In the genomic region with DNA sequence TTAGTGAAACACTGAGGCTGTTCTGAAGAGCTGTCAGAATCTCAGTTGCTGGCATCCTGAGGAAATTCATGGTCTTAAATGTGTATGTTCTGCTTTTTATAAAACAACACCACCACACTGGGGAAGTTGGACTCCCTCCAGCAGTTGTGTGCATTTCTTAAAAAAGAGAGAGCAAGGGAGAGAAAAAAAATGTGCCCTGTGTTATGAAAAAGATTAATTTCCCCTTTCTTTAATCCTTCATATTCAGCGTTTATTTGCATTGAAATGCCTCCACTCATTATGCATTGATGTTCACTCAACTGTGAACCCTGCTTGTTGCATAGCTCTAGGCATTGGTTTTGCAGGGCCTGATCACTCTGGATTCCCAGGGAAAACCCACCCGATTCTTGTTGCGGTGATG, we compare ENCODE assay signal across 11 cellular contexts. TPM values are rescaled to one million over a fixed set of nuclear protein-coding genes. Genes with fewer than 3 reads are reported as not detected.
A peak's percentile ranks its signal among the peaks of the same experiment; 100 is the strongest.
DNase-seq lines count a peak whose midpoint lies in the region; ATAC-seq, FAIRE-seq and TF ChIP-seq lines count a peak whose summit lies in the region.
"Had no signal": no experiment of that assay in that cellular context is flagged by ENCODE, and none has a peak within 500 bp of the region (broad histone marks: within the 10 kb centered on the region; RNA-seq: fewer than 3 reads in every experiment).

No MANE protein-coding gene starts in this region.

- H3K27me3 ChIP-seq in liver (ENCODE audit: control insufficient read depth in 4 of 4, insufficient read depth in 4 of 4, low read length in 3 of 4), result no peaks in the 10 kb centered on the region
- H3K27me3 ChIP-seq in HepG2 (ENCODE audit: control insufficient read depth in 1 of 2, insufficient read depth in 2 of 2, low read length in 2 of 2), result no peaks in the 10 kb centered on the region
- no peaks in the 10 kb centered on the region for H3K27me3 ChIP-seq in lung (ENCODE audit: control insufficient read depth, insufficient read depth)
- H3K27me3 ChIP-seq in uterus, result no peaks in the 10 kb centered on the region

- CTCF ChIA-PET in HepG2 (lab: Yijun Ruan, JAX; ENCODE audit: low intra/inter-chr PET ratio, low total read pairs), result no interaction called here

- no peak for TF ChIP-seq EP300 in HepG2 (IDR thresholded peaks at IDR 0.05; ENCODE audit: low read depth in 2 of 2, low read length in 2 of 2)
- no peak for TF ChIP-seq EP300 in HepG2 (CRISPR knock-in tag; IDR thresholded peaks at IDR 0.05; ENCODE audit: borderline replicate concordance)

- no peak for FAIRE-seq in HepG2 (lab: Jason Lieb, UNC)
- FAIRE-seq: H54 had no signal

- H3K27ac ChIP-seq in liver (ENCODE audit: low read depth in 1 of 2, low read length in 2 of 2) (peak overlapping the region; percentile 36 to 57), HepG2 (ENCODE audit: extremely low read length, insufficient read depth, low read length) (no peak overlapping the region), lung (ENCODE audit: low read depth in 1 of 2, low read length in 1 of 2) (no peak overlapping the region), uterus (peak overlapping the region; percentile 37 to 57)

- H3K9me3 ChIP-seq in liver (ENCODE audit: control insufficient read depth in 4 of 4, low read length in 3 of 4), result no peaks in the 10 kb centered on the region
- no peaks in the 10 kb centered on the region for H3K9me3 ChIP-seq in HepG2 (ENCODE audit: low read length)
- H3K9me3 ChIP-seq in lung (ENCODE audit: control insufficient read depth in 2 of 2, insufficient read depth in 1 of 2, low read length in 1 of 2), result no peaks in the 10 kb centered on the region
- H3K9me3 ChIP-seq in uterus, result no peaks in the 10 kb centered on the region

- no peak for TF ChIP-seq POLR2A in HepG2 (IDR thresholded peaks at IDR 0.05; ENCODE audit: insufficient read depth in 1 of 2, low read depth in 2 of 2, low read length in 2 of 2)
- TF ChIP-seq POLR2A in uterus (IDR thresholded peaks at IDR 0.05), result no peak

- no peak overlapping the region for H3K4me2 ChIP-seq in HepG2 (ENCODE audit: low read depth, low read length)

- TF ChIP-seq RAD21 in liver (IDR thresholded peaks at IDR 0.05), result no peak
- TF ChIP-seq RAD21 in HepG2 (CRISPR knock-in tag; IDR thresholded peaks at IDR 0.05), result no peak

- H4K20me1 ChIP-seq in HepG2 (ENCODE audit: insufficient read depth, low read length), result no peaks in the 10 kb centered on the region; the same call in 1 of the 2 replicates

- H3K9ac ChIP-seq in liver (ENCODE audit: low read depth in 1 of 2, low read length in 2 of 2) (no peak overlapping the region), HepG2 (ENCODE audit: insufficient read depth, low read depth, low read length) (no peak overlapping the region)

- intact Hi-C loops in HepG2 (cut with micrococcal nuclease; ENCODE audit: unreplicated experiment), result no loop called here
- intact Hi-C loops in uterus (cut with DNase I; ENCODE audit: low total_unique reads), result no loop called here

- no peak overlapping the region for H2AFZ ChIP-seq in HepG2 (ENCODE audit: low read length)

- H3K79me2 ChIP-seq in HepG2 (ENCODE audit: insufficient read depth, low read length), result no peaks in the 10 kb centered on the region

- ATAC-seq in HepG2 (no peak), lung (ENCODE audit: insufficient read depth, low FRiP score) (no peak)

- H3K36me3 ChIP-seq in liver (ENCODE audit: control insufficient read depth in 4 of 4, insufficient read depth in 3 of 4, low read depth in 1 of 4, low read length in 3 of 4) (peaks cover 0 to 2% (median 0%) of the 10 kb centered on the region in 4 donors), HepG2 (replicated peaks in 1 of 2; ENCODE audit: control insufficient read depth in 1 of 2, insufficient read depth in 2 of 2, low read length in 2 of 2) (peaks cover 2 to 11% of the 10 kb centered on the region in 2 experiments; a peak in 3 of 5 replicates), lung (ENCODE audit: control insufficient read depth in 2 of 2, insufficient read depth in 2 of 2, low read length in 2 of 2) (peaks cover 0 to 6% of the 10 kb centered on the region in 2 donors), uterus (no peaks in the 10 kb centered on the region)

- DNase-seq in HepG2 (ENCODE audit: low spot score) (no peak), UCSD-AML1 (lab: John Stamatoyannopoulos, UW; ENCODE audit: unreplicated experiment) (peak; percentile 18), lung (ENCODE audit: low spot score) (peak; percentile 38), uterus (no peak), NCI-H2171 (lab: John Stamatoyannopoulos, UW) (no peak), T-helper 9 cell (no peak), HuH-7.5 (ENCODE audit: low spot score) (no peak)
- DNase-seq: amniotic stem cell, NCI-H226 had no signal

- TF ChIP-seq CTCF in liver (IDR thresholded peaks at IDR 0.05; ENCODE audit: low read depth, low read length, missing input control) (no peak), HepG2 (CRISPR knock-in tag; IDR thresholded peaks at IDR 0.05) (no peak), lung (IDR thresholded peaks at IDR 0.05; ENCODE audit: control extremely low read depth, extremely low read depth) (no peak), uterus (IDR thresholded peaks at IDR 0.05) (no peak)

- no peak overlapping the region for H3K4me3 ChIP-seq in liver (ENCODE audit: low read depth in 1 of 3, low read length in 3 of 3)
- H3K4me3 ChIP-seq in HepG2 (replicated peaks in 1 of 3; ENCODE audit: insufficient read depth in 1 of 3, low read depth in 2 of 3, low read length in 3 of 3), result no peak overlapping the region
- H3K4me3 ChIP-seq in lung, result no peak overlapping the region
- no peak overlapping the region for H3K4me3 ChIP-seq in uterus

- 72% methylated on average over 3 of the region's 3 CpGs for WGBS in liver
- 91% methylated on average over 3 of the region's 3 CpGs for WGBS in HepG2 (ENCODE audit: low lambda C conversion rate)
- 30 to 50% methylated on average over 3 of the region's 3 CpGs for WGBS in lung, 2 donors

- in situ Hi-C loops in HepG2 (cut with HindIII; ENCODE audit: extremely low pct_ligation_motif_present, low pct_unique_long_range_greater_than_20kb), result no loop called here

- no TSS peak for BruUV-seq in HepG2 (replicated peaks; lab: Mats Ljungman, UMichigan)

- POLR2A ChIA-PET in HepG2 (lab: Yijun Ruan, JAX), result no interaction called here

- peaks cover 7 to 45% (median 42%) of the 10 kb centered on the region in 4 donors for H3K4me1 ChIP-seq in liver (ENCODE audit: control insufficient read depth in 4 of 4, insufficient read depth in 4 of 4, low read length in 3 of 4)
- peaks cover 47% of the 10 kb centered on the region for H3K4me1 ChIP-seq in HepG2 (ENCODE audit: insufficient read depth, low read length)
- H3K4me1 ChIP-seq in lung (ENCODE audit: control insufficient read depth in 2 of 2, insufficient read depth in 2 of 2, low read length in 2 of 2), result peaks cover 0 to 2% of the 10 kb centered on the region in 2 donors
- H3K4me1 ChIP-seq in uterus, result peaks cover 0 to 9% of the 10 kb centered on the region in 2 donors

TF ChIP-seq in liver, 16 proteins besides CTCF, POLR2A, EP300 and RAD21 (continues in another document):
- TF ChIP-seq, protein P1, sequence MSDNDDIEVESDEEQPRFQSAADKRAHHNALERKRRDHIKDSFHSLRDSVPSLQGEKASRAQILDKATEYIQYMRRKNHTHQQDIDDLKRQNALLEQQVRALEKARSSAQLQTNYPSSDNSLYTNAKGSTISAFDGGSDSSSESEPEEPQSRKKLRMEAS (IDR thresholded peaks at IDR 0.05), result no peak
- no peak for TF ChIP-seq NR2F2 (IDR thresholded peaks at IDR 0.05)
- no peak for TF ChIP-seq JUND (IDR thresholded peaks at IDR 0.05)

TF ChIP-seq in HepG2, 621 proteins besides CTCF, POLR2A, EP300 and RAD21 (continues in another document):
- TF ChIP-seq TBX2 (CRISPR knock-in tag; IDR thresholded peaks at IDR 0.05; ENCODE audit: borderline replicate concordance), result no peak
- TF ChIP-seq ZNF329 (CRISPR knock-in tag; IDR thresholded peaks at IDR 0.05; ENCODE audit: low read depth), result no peak
- no peak for TF ChIP-seq ZNF850 (CRISPR knock-in tag; conservative IDR thresholded peaks at IDR 0.05)

RNA-seq across cellular contexts. Expression of a gene that starts 4.4 kb away (rescaled TPM):
- 10 to 100 TPM in 1 of 2 donors, 1 to 10 TPM in 1; 7.1 to 18.1 TPM for total RNA-seq in liver
- 1 to 10 TPM; 4.6 to 8.9 TPM for polyA plus RNA-seq in liver
- total RNA-seq in HepG2 (2016; rRNA removed; fragmentation: Illumina TruSeq; extraction: Trizol), result 8.9 and 9.1 TPM in 2 replicates
- total RNA-seq in HepG2 (2016; cell fraction: cytosol; rRNA removed; fragmentation: Illumina TruSeq; extraction: Trizol; ENCODE audit: low read depth), result 16.4 and 18.8 TPM in 2 replicates
- total RNA-seq in HepG2 (2016; cell fraction: insoluble cytoplasmic fraction; rRNA removed; fragmentation: Illumina TruSeq; extraction: Trizol), result 7.5 and 8.4 TPM in 2 replicates
- 9.1 and 10.8 TPM in 2 replicates for total RNA-seq in HepG2 (2016; cell fraction: membrane; rRNA removed; fragmentation: Illumina TruSeq; extraction: Trizol)
- total RNA-seq in HepG2 (2016; cell fraction: nucleus; rRNA removed; fragmentation: Illumina TruSeq; extraction: Trizol), result 9.9 and 12.6 TPM in 2 replicates
- 9.9 and 11.5 TPM in 2 replicates for polyA plus RNA-seq in HepG2 (2011; rRNA removed)
- polyA plus RNA-seq in HepG2 (2011; cell fraction: cytosol; rRNA removed), result 5.1 and 6.3 TPM in 2 replicates
- 8.3 and 14.7 TPM in 2 replicates for polyA plus RNA-seq in HepG2 (2011; cell fraction: nucleus; rRNA removed)
- 9.7 and 11.3 TPM in 2 replicates for polyA plus RNA-seq in HepG2 (2012)
- 0.28 and 0.34 TPM in 2 replicates for polyA plus RNA-seq in HepG2 (2016; cell fraction: cytosol; fragmentation: Illumina TruSeq; extraction: Trizol; ENCODE audit: low read depth)
- polyA plus RNA-seq in HepG2 (2016; cell fraction: insoluble cytoplasmic fraction; fragmentation: Illumina TruSeq; extraction: Trizol; ENCODE audit: low read depth), result 6.2 and 8.7 TPM in 2 replicates
- polyA plus RNA-seq in HepG2 (2016; cell fraction: membrane; fragmentation: Illumina TruSeq; extraction: Trizol; ENCODE audit: low read depth), result 1.2 and 1.5 TPM in 2 replicates
- polyA plus RNA-seq in HepG2 (2016; cell fraction: nucleus; fragmentation: Illumina TruSeq; extraction: Trizol; ENCODE audit: insufficient read depth, low read depth), result 9.8 and 10.0 TPM in 2 replicates
- 24.6 and 47.4 TPM in 2 replicates for polyA minus RNA-seq in HepG2 (2011; rRNA and poly(A)+ RNA removed; ENCODE audit: low replicate concordance)
- polyA minus RNA-seq in HepG2 (2011; cell fraction: cytosol; rRNA and poly(A)+ RNA removed), result 9.9 and 12.1 TPM in 2 replicates
- polyA minus RNA-seq in HepG2 (2011; cell fraction: nucleus; rRNA and poly(A)+ RNA removed), result 19.3 and 20.1 TPM in 2 replicates
- total RNA-seq in lung, result 10 to 100 TPM; 34.3 to 54.2 TPM
- polyA plus RNA-seq in lung, result 1 to 10 TPM; 8.1 to 9.6 TPM
- total RNA-seq in uterus, result 10 to 100 TPM; 12.4 to 59.6 (median 26.1) TPM

Comparison
In these comparisons a context has a peak if more than half of its experiments do, and no peak if none do; other contexts are left out.
1. H3K27ac ChIP-seq: peak in liver (2 of 2) and uterus (2 of 2); none in HepG2 (single experiment) and lung (0 of 2).
2. DNase-seq: peak in UCSD-AML1 (single experiment) and lung (single experiment); none in HepG2 (single experiment), uterus (0 of 2), NCI-H2171 (single experiment), T-helper 9 cell (single experiment) and HuH-7.5 (single experiment).